21 cellular contexts compared by ENCODE assay signal in genomic region chr19:11807099-11807380, GRCh38.
"Had no signal": no experiment of that assay in that cellular context is flagged by ENCODE, and none has a peak within 500 bp of the region (broad histone marks: within the 10 kb centered on the region; RNA-seq: fewer than 3 reads in every experiment).

No MANE protein-coding gene starts in this region.

- H3K4me3 ChIP-seq: coronary artery, dorsolateral prefrontal cortex, esophagus squamous epithelium, heart right ventricle, left lung, lower lobe of right lung, mucosa of descending colon had no signal

- DNase-seq: dermis blood vessel endothelial cell; dorsolateral prefrontal cortex; effector CD4-positive, alpha-beta T cell; effector memory CD4-positive, alpha-beta T cell; esophagus squamous epithelium; foreskin fibroblast; foreskin melanocyte; gastrocnemius medialis; glutamatergic neuron; head of caudate nucleus; heart right ventricle; hippocampal formation; left cardiac atrium; left lung; left ventricle myocardium superior; lower lobe of right lung; mesenchymal stem cell; mucosa of descending colon had no signal

- H3K27ac Mint-ChIP-seq: mesothelial cell of epicardium had no signal

- H3K4me3 Mint-ChIP-seq: mesothelial cell of epicardium had no signal

- H3K4me1 ChIP-seq: esophagus squamous epithelium, gastrocnemius medialis, heart right ventricle, left lung, lower lobe of right lung had no signal

- H3K4me1 Mint-ChIP-seq: mesothelial cell of epicardium had no signal

- H3K27ac ChIP-seq: coronary artery, dorsolateral prefrontal cortex, epithelial cell of prostate, esophagus squamous epithelium, gastrocnemius medialis, heart right ventricle, left lung, lower lobe of right lung had no signal

- H3K36me3 ChIP-seq: lower lobe of right lung had no signal

- H3K27me3 ChIP-seq: dorsolateral prefrontal cortex, esophagus squamous epithelium, gastrocnemius medialis, heart right ventricle, left lung had no signal
